ENCODE assay signal across 24 cellular contexts in genomic region chr12:121507245-121507644, GRCh38.
"Had no signal": no experiment of that assay in that cellular context is flagged by ENCODE, and none has a peak within 500 bp of the region (broad histone marks: within the 10 kb centered on the region; RNA-seq: fewer than 3 reads in every experiment).

No MANE protein-coding gene starts in this region.

- H3K27ac Mint-ChIP-seq: activated CD4-positive, alpha-beta memory T cell treated with anti-CD3 and anti-CD28 coated beads, Interleukin-2, amount 10 ng/mL, durations not matched to agents 7 days and 5 days; activated naive CD4-positive, alpha-beta T cell treated with anti-CD3 and anti-CD28 coated beads, Interleukin-2, amount 10 ng/mL, durations not matched to agents 7 days and 5 days; activated naive CD8-positive, alpha-beta T cell treated with anti-CD3 and anti-CD28 coated beads for 36 hours; activated T-cell treated with anti-CD3 and anti-CD28 coated beads, Interleukin-2, amount 50 U/mL, for 72 hours; activated T-helper 2 cell treated with anti-CD3 and anti-CD28 coated beads, Interferon-gamma antibody, Interleukin-2, Interleukin-4, amounts not matched to agents 10 μg/mL and 5 μg/mL and 100 μg/mL, durations not matched to agents 14 hours and 24 hours and 36 hours had no signal

- H3K4me3 ChIP-seq: cardiac muscle cell, SJSA1 had no signal

- H3K27ac ChIP-seq: brain microvascular endothelial cell, cardiac muscle cell, SJSA1 had no signal

- ATAC-seq: activated T-cell treated with anti-CD3 and anti-CD28 coated beads, Interleukin-2, amount 50 U/mL, for 72 hours; PC-3; SK-N-SH treated with all-trans-retinoic acid at 6 μM for 48 hours had no signal

- H3K27me3 Mint-ChIP-seq: activated CD4-positive, alpha-beta memory T cell treated with anti-CD3 and anti-CD28 coated beads, Interleukin-2, amount 10 ng/mL, durations not matched to agents 7 days and 5 days; activated naive CD4-positive, alpha-beta T cell treated with anti-CD3 and anti-CD28 coated beads, Interleukin-2, amount 10 ng/mL, durations not matched to agents 7 days and 5 days; activated naive CD8-positive, alpha-beta T cell treated with anti-CD3 and anti-CD28 coated beads for 36 hours had no signal

- H3K9me3 Mint-ChIP-seq: activated CD4-positive, alpha-beta memory T cell treated with anti-CD3 and anti-CD28 coated beads, Interleukin-2, amount 10 ng/mL, durations not matched to agents 7 days and 5 days; activated naive CD4-positive, alpha-beta T cell treated with anti-CD3 and anti-CD28 coated beads, Interleukin-2, amount 10 ng/mL, durations not matched to agents 7 days and 5 days; activated naive CD8-positive, alpha-beta T cell treated with anti-CD3 and anti-CD28 coated beads for 36 hours; activated T-cell treated with anti-CD3 and anti-CD28 coated beads, Interleukin-2, amount 50 U/mL, for 72 hours; activated T-helper 2 cell treated with anti-CD3 and anti-CD28 coated beads, Interferon-gamma antibody, Interleukin-2, Interleukin-4, amounts not matched to agents 10 μg/mL and 5 μg/mL and 100 μg/mL, durations not matched to agents 14 hours and 24 hours and 36 hours had no signal

- H3K36me3 ChIP-seq: brain microvascular endothelial cell had no signal

- H3K4me1 ChIP-seq: SJSA1 had no signal

- H3K9me3 ChIP-seq: SJSA1 had no signal

- H3K4me3 Mint-ChIP-seq: activated CD4-positive, alpha-beta memory T cell treated with anti-CD3 and anti-CD28 coated beads, Interleukin-2, amount 10 ng/mL, durations not matched to agents 7 days and 5 days; activated naive CD4-positive, alpha-beta T cell treated with anti-CD3 and anti-CD28 coated beads, Interleukin-2, amount 10 ng/mL, durations not matched to agents 7 days and 5 days; activated naive CD8-positive, alpha-beta T cell treated with anti-CD3 and anti-CD28 coated beads for 36 hours; activated T-cell treated with anti-CD3 and anti-CD28 coated beads, Interleukin-2, amount 50 U/mL, for 72 hours had no signal

- H3K27me3 ChIP-seq: brain microvascular endothelial cell, cardiac muscle cell, SJSA1 had no signal

- DNase-seq: activated CD4-positive, alpha-beta memory T cell treated with anti-CD3 and anti-CD28 coated beads, Interleukin-2, amount 10 ng/mL, durations not matched to agents 7 days and 5 days; activated CD4-positive, alpha-beta T cell treated with anti-CD3 and anti-CD28 coated beads for 1 hour; activated CD4-positive, alpha-beta T cell treated with anti-CD3 and anti-CD28 coated beads, Interleukin-2, amount 50 U/mL, for 1 hour; activated CD8-positive, alpha-beta memory T cell treated with anti-CD3 and anti-CD28 coated beads, Interleukin-2, amount 50 U/mL, for 4 hours; activated gamma-delta T cell treated with Interleukin-2 at 50 U/mL for 16 hours; activated naive CD4-positive, alpha-beta T cell treated with anti-CD3 and anti-CD28 coated beads, Interleukin-2, amount 10 ng/mL, durations not matched to agents 7 days and 5 days; activated naive CD8-positive, alpha-beta T cell treated with anti-CD3 and anti-CD28 coated beads for 36 hours; activated T-cell treated with anti-CD3 and anti-CD28 coated beads, Interleukin-2, amount 50 U/mL, for 72 hours; brain microvascular endothelial cell; cerebellar nuclear complex; MM.1S; NCI-H1105; NCI-H1436; NCI-H1694 treated with DMSO at 0.1 percent for 48 hours; NCI-H2081; NCI-H446; NCI-H524; PC-3; SHP77; SW 1271 had no signal

- H3K4me1 Mint-ChIP-seq: activated CD4-positive, alpha-beta memory T cell treated with anti-CD3 and anti-CD28 coated beads, Interleukin-2, amount 10 ng/mL, durations not matched to agents 7 days and 5 days; activated naive CD4-positive, alpha-beta T cell treated with anti-CD3 and anti-CD28 coated beads, Interleukin-2, amount 10 ng/mL, durations not matched to agents 7 days and 5 days had no signal
